ENCODE assay signal across 17 cellular contexts in genomic region chr10:115624448-115624847, GRCh38.
DNase-seq lines count a peak whose midpoint lies in the region; ATAC-seq and TF ChIP-seq lines count a peak whose summit lies in the region.
"Had no signal": no experiment of that assay in that cellular context is flagged by ENCODE, and none has a peak within 500 bp of the region (broad histone marks: within the 10 kb centered on the region; RNA-seq: fewer than 3 reads in every experiment).

No MANE protein-coding gene starts in this region.

- no peaks in the 10 kb centered on the region for H3K4me1 ChIP-seq in adipocyte (ENCODE audit: control insufficient read depth, insufficient read depth, low read length)
- H3K4me1 ChIP-seq in A673 (ENCODE audit: insufficient read depth, low read length, poor library complexity, severe bottlenecking), result no peaks in the 10 kb centered on the region
- H3K4me1 ChIP-seq: suprapubic skin, vagina had no signal

- no peak overlapping the region for H3K9ac ChIP-seq in adipocyte (ENCODE audit: low read length)

- DNase-seq in AG08395 (ENCODE audit: low spot score) (peak; percentile 2), HCEC 1CT (peak; percentile 64), adipocyte (ENCODE audit: low read depth) (peak; percentile 10), iPS-NIHi7 (ENCODE audit: extremely low spot score) (peak; percentile 6), A673 (ENCODE audit: low spot score) (no peak), sciatic nerve (ENCODE audit: low spot score) (no peak)
- DNase-seq: activated naive CD8-positive, alpha-beta T cell treated with anti-CD3 and anti-CD28 coated beads, Interleukin-2, amount 10 ng/mL, durations not matched to agents 7 days and 5 days; caudate nucleus; CD4-positive, CD25-positive, alpha-beta regulatory T cell; DMS153; NCI-H1694 treated with DMSO at 0.1 percent for 48 hours; NCI-H446; SW 1271 had no signal

- CTCF ChIA-PET in A673 (lab: Charles Lee), result no interaction called here

- H3K9me3 ChIP-seq in adipocyte (ENCODE audit: control insufficient read depth, low read length), result no peaks in the 10 kb centered on the region
- no peaks in the 10 kb centered on the region for H3K9me3 ChIP-seq in A673 (ENCODE audit: low read depth, low read length, poor library complexity, severe bottlenecking)
- H3K9me3 ChIP-seq: suprapubic skin, vagina had no signal

- H3K27ac ChIP-seq in A673 (ENCODE audit: low read depth, low read length, poor library complexity, severe bottlenecking), result no peak overlapping the region
- H3K27ac ChIP-seq: suprapubic skin, vagina had no signal

- no peak for TF ChIP-seq CTCF in A673 (conservative IDR thresholded peaks at IDR 0.05; ENCODE audit: low read depth, low read length)

- POLR2A ChIA-PET in A673 (lab: Charles Lee; ENCODE audit: low non-redundant PET), result no interaction called here

- H3K36me3 ChIP-seq in adipocyte (ENCODE audit: control insufficient read depth, insufficient read depth, low read length, severe bottlenecking), result no peaks in the 10 kb centered on the region
- H3K36me3 ChIP-seq in A673 (ENCODE audit: insufficient read depth, low read length, poor library complexity, severe bottlenecking), result no peaks in the 10 kb centered on the region
- H3K36me3 ChIP-seq: suprapubic skin, vagina had no signal

- no peak overlapping the region for H3K4me3 ChIP-seq in adipocyte (ENCODE audit: low read length)
- H3K4me3 ChIP-seq in A673 (ENCODE audit: low read depth, low read length, poor library complexity, severe bottlenecking), result no peak overlapping the region
- H3K4me3 ChIP-seq: suprapubic skin, vagina had no signal

- H3K27me3 ChIP-seq in adipocyte (replicated peaks; ENCODE audit: control insufficient read depth, insufficient read depth, low read length) (no peaks in the 10 kb centered on the region), A673 (replicated peaks; ENCODE audit: insufficient read depth, low read depth, low read length, poor library complexity) (peaks cover 15% of the 10 kb centered on the region)
- H3K27me3 ChIP-seq: suprapubic skin, vagina had no signal

- intact Hi-C loops in A673 (cut with micrococcal nuclease; ENCODE audit: unreplicated experiment) (no loop called here), sciatic nerve (cut with DNase I) (no loop called here)

- no peak for ATAC-seq in GM18517 (IDR thresholded peaks at IDR 0.05; ENCODE audit: unreplicated experiment)
- ATAC-seq in sciatic nerve, result no peak
- no peak for ATAC-seq in GM21576 (IDR thresholded peaks at IDR 0.05; ENCODE audit: unreplicated experiment)

- no TSS peak for BruUV-seq in A673 (replicated peaks; lab: Mats Ljungman, UMichigan)

Comparison
In these comparisons a context has a peak if more than half of its experiments do, and no peak if none do; other contexts are left out.
1. DNase-seq: peak in AG08395 (single experiment), HCEC 1CT (single experiment), adipocyte (single experiment) and iPS-NIHi7 (single experiment); none in A673 (single experiment) and sciatic nerve (single experiment).